In genomic region chr7:36151921-36152755, GRCh38 we compare ENCODE assay signal across 8 cellular contexts.
DNase-seq lines count a peak whose midpoint lies in the region; ATAC-seq lines count a peak whose summit lies in the region.

No MANE protein-coding gene starts in this region.

- ATAC-seq in GM21717 (IDR thresholded peaks at IDR 0.05; ENCODE audit: unreplicated experiment) (no peak), GM21737 (IDR thresholded peaks at IDR 0.05; ENCODE audit: unreplicated experiment) (no peak), GM18909 (IDR thresholded peaks at IDR 0.05; ENCODE audit: poor library complexity, unreplicated experiment) (no peak)

- H3K9me3 Mint-ChIP-seq in activated naive CD8-positive, alpha-beta T cell (ENCODE audit: low read depth) = no peaks in the 10 kb centered on the region

- DNase-seq in NCI-H748 (lab: John Stamatoyannopoulos, UW; ENCODE audit: unreplicated experiment) = peak; percentile 75
- no peak for DNase-seq in NCI-H748 treated with DMSO at 0.1 percent for 48 hours (lab: John Stamatoyannopoulos, UW)
- DNase-seq in islet precursor cell = peak; percentile 13
- DNase-seq in superior temporal gyrus (ENCODE audit: extremely low spot score) = peak; percentile 51

- H3K27ac Mint-ChIP-seq in activated naive CD8-positive, alpha-beta T cell = peak overlapping the region; percentile 54

- H3K4me1 Mint-ChIP-seq in activated naive CD8-positive, alpha-beta T cell (ENCODE audit: low read depth) = peaks cover 26% of the 10 kb centered on the region

- H3K27me3 Mint-ChIP-seq in activated naive CD8-positive, alpha-beta T cell = no peaks in the 10 kb centered on the region

- H3K36me3 Mint-ChIP-seq in activated naive CD8-positive, alpha-beta T cell = no peaks in the 10 kb centered on the region

- peak overlapping the region; percentile 81 for H3K4me3 Mint-ChIP-seq in activated naive CD8-positive, alpha-beta T cell
